9 cellular contexts compared by ENCODE assay signal in genomic region chr7:81956520-81956919, GRCh38.
DNase-seq lines count a peak whose midpoint lies in the region; ATAC-seq and TF ChIP-seq lines count a peak whose summit lies in the region.
"Had no signal": no experiment of that assay in that cellular context is flagged by ENCODE, and none has a peak within 500 bp of the region (broad histone marks: within the 10 kb centered on the region; RNA-seq: fewer than 3 reads in every experiment).

No MANE protein-coding gene starts in this region.

- H3K4me1 Mint-ChIP-seq in activated T-cell treated with anti-CD3 and anti-CD28 coated beads, Interleukin-2, amount 50 U/mL, for 4 hours (ENCODE audit: low read depth): no peaks in the 10 kb centered on the region

- H3K27me3 Mint-ChIP-seq in activated T-cell treated with anti-CD3 and anti-CD28 coated beads, Interleukin-2, amount 50 U/mL, for 4 hours (ENCODE audit: low read depth): no peaks in the 10 kb centered on the region

- no peak overlapping the region for H3K4me3 Mint-ChIP-seq in activated T-cell treated with anti-CD3 and anti-CD28 coated beads, Interleukin-2, amount 50 U/mL, for 4 hours

- H3K4me3 ChIP-seq in GM12864 (ENCODE audit: low read depth, low read length): no peak overlapping the region
- H3K4me3 ChIP-seq: skin epidermis had no signal

- no peaks in the 10 kb centered on the region for H3K36me3 Mint-ChIP-seq in activated T-cell treated with anti-CD3 and anti-CD28 coated beads, Interleukin-2, amount 50 U/mL, for 4 hours (ENCODE audit: insufficient read depth)

- peak; percentile 45 for TF ChIP-seq CTCF in GM12864 (IDR thresholded peaks at IDR 0.05; ENCODE audit: low read depth, low read length, missing control alignments)

- H3K9me3 Mint-ChIP-seq in activated T-cell treated with anti-CD3 and anti-CD28 coated beads, Interleukin-2, amount 50 U/mL, for 4 hours: no peaks in the 10 kb centered on the region

- peak; percentile 92 for ATAC-seq in HG02852 (IDR thresholded peaks at IDR 0.05; ENCODE audit: unreplicated experiment)
- no peak for ATAC-seq in HG02678 (IDR thresholded peaks at IDR 0.05; ENCODE audit: unreplicated experiment)
- ATAC-seq in activated T-cell treated with anti-CD3 and anti-CD28 coated beads, Interleukin-2, amount 50 U/mL, for 4 hours: no peak

- DNase-seq in GM12864 (ENCODE audit: low read depth) (no peak), NCI-H526 (lab: John Stamatoyannopoulos, UW) (peak; percentile 53 to 73), cerebellar cortex (ENCODE audit: low spot score) (peak; percentile 18), lung microvascular endothelial cell (ENCODE audit: low read depth in 2 of 2) (peak; percentile 65 to 80), activated T-cell treated with anti-CD3 and anti-CD28 coated beads for 4 hours (no peak)
- DNase-seq in activated T-cell treated with anti-CD3 and anti-CD28 coated beads, Interleukin-2, amount 50 U/mL, for 4 hours: no peak

Comparison
In these comparisons a context has a peak if more than half of its experiments do, and no peak if none do; other contexts are left out.
1. DNase-seq: peak in NCI-H526 (2 of 2), cerebellar cortex (single experiment) and lung microvascular endothelial cell (2 of 2); none in GM12864 (single experiment), activated T-cell treated with anti-CD3 and anti-CD28 coated beads, Interleukin-2, amount 50 U/mL, for 4 hours (single experiment) and activated T-cell treated with anti-CD3 and anti-CD28 coated beads for 4 hours (single experiment).